18 cellular contexts compared by ENCODE assay signal in the genomic region with DNA sequence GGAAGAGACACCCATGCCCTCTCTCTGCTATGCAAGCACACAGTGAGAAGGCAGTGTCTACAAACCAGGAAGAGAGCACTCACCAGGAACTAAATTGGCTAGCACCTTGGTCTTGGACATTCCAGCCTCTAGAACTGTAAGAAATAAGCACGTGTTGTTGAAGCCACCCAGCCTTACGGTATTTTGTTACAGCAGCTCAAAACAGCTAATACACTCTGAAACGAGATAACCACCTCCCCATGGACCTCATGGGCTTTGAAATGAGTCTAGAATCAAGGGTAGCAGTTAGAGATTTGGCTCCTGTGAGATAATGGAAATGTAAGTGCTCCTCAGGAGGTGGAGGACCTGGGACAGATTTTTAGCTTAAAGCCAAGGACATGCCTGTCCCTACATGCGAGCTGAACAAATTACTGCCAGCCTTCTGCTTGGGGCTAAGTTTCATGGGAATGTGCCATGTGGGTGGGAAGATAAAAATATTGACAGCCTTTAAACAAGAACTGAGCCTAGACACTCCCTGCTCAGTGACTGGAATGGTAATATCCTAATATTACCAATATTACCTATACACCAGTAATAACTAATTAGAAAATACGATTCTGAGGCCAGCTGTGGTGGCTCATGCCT. TPM values are rescaled to one million over a fixed set of nuclear protein-coding genes. Genes with fewer than 3 reads are reported as not detected.
A peak's percentile ranks its signal among the peaks of the same experiment; 100 is the strongest.
DNase-seq lines count a peak whose midpoint lies in the region; ATAC-seq and TF ChIP-seq lines count a peak whose summit lies in the region.
"Had no signal": no experiment of that assay in that cellular context is flagged by ENCODE, and none has a peak within 500 bp of the region (broad histone marks: within the 10 kb centered on the region; RNA-seq: fewer than 3 reads in every experiment).

No MANE protein-coding gene starts in this region.

- WGBS in suprapubic skin = 44% methylated on average over 5 of the region's 5 CpGs
- WGBS in spleen, 5 donors = 74 to 88% (median 85%) methylated on average over 5 of the region's 5 CpGs

- peaks cover 65% of the 10 kb centered on the region for H3K4me1 ChIP-seq in OCI-LY7 (ENCODE audit: insufficient read depth, low read length, poor library complexity, severe bottlenecking)
- peaks cover 30% of the 10 kb centered on the region for H3K4me1 ChIP-seq in suprapubic skin
- H3K4me1 ChIP-seq in spleen = peaks cover 0 to 71% (median 19%) of the 10 kb centered on the region in 6 donors

- H3K27me3 Mint-ChIP-seq in activated naive CD8-positive, alpha-beta T cell treated with anti-CD3 and anti-CD28 coated beads, Interleukin-2, amount 10 ng/mL, durations not matched to agents 7 days and 5 days = no peaks in the 10 kb centered on the region
- H3K27me3 Mint-ChIP-seq in activated naive CD8-positive, alpha-beta T cell treated with anti-CD3 and anti-CD28 coated beads, Interleukin-2, amount 50 U/mL, for 24 hours = no peaks in the 10 kb centered on the region
- H3K27me3 Mint-ChIP-seq in immature natural killer cell (ENCODE audit: low read depth in 3 of 3) = peaks cover 3 to 10% (median 7%) of the 10 kb centered on the region in 3 donors

- no TSS peak for BruUV-seq in OCI-LY7 (replicated peaks; lab: Mats Ljungman, UMichigan)

- no peak overlapping the region for H3K4me2 ChIP-seq in OCI-LY7 (ENCODE audit: low read length)

- no peak for TF ChIP-seq EP300 in suprapubic skin (IDR thresholded peaks at IDR 0.05)

- H2AFZ ChIP-seq in OCI-LY7 (ENCODE audit: low read length) = peak overlapping the region; percentile 10; the same call in 1 of the 2 replicates

- no peak overlapping the region for H3K27ac ChIP-seq in OCI-LY7 (ENCODE audit: low read depth, low read length, poor library complexity, severe bottlenecking)
- peak overlapping the region; percentile 29 for H3K27ac ChIP-seq in suprapubic skin
- H3K27ac ChIP-seq in spleen = no peak overlapping the region
- no peak overlapping the region for H3K27ac ChIP-seq in brain microvascular endothelial cell

- H3K4me3 ChIP-seq in OCI-LY7 (ENCODE audit: low read depth, low read length, poor library complexity, severe bottlenecking) = no peak overlapping the region
- H3K4me3 ChIP-seq in suprapubic skin = no peak overlapping the region
- H3K4me3 ChIP-seq in spleen = no peak overlapping the region
- no peak overlapping the region for H3K4me3 ChIP-seq in brain microvascular endothelial cell (ENCODE audit: low read depth, low read length)

- H3K4me3 Mint-ChIP-seq in activated naive CD8-positive, alpha-beta T cell treated with anti-CD3 and anti-CD28 coated beads, Interleukin-2, amount 10 ng/mL, durations not matched to agents 7 days and 5 days = no peak overlapping the region
- no peak overlapping the region for H3K4me3 Mint-ChIP-seq in activated naive CD8-positive, alpha-beta T cell treated with anti-CD3 and anti-CD28 coated beads, Interleukin-2, amount 50 U/mL, for 24 hours
- H3K4me3 Mint-ChIP-seq in immature natural killer cell = peak overlapping the region in 1 of 5 donors; percentile 11
- H3K4me3 Mint-ChIP-seq: H9 had no signal

- POLR2A ChIA-PET in activated naive CD8-positive, alpha-beta T cell treated with anti-CD3 and anti-CD28 coated beads, Interleukin-2, amount 10 ng/mL, durations not matched to agents 7 days and 5 days (lab: Charles Lee) = no interaction called here
- POLR2A ChIA-PET in OCI-LY7 (lab: Charles Lee) = no interaction called here

- H3K9me2 ChIP-seq in OCI-LY7 (ENCODE audit: insufficient read depth, low read length) = no peaks in the 10 kb centered on the region

- TF ChIP-seq CTCF in OCI-LY7 (conservative IDR thresholded peaks at IDR 0.05; ENCODE audit: low read length) (no peak), suprapubic skin (IDR thresholded peaks at IDR 0.05) (no peak), spleen (IDR thresholded peaks at IDR 0.05 in 8 of 11, conservative IDR thresholded peaks at IDR 0.05 in 3 of 11) (no peak), brain microvascular endothelial cell (IDR thresholded peaks at IDR 0.05; ENCODE audit: low read depth, low read length, missing control alignments) (no peak)

- no peaks in the 10 kb centered on the region for H3K9me3 Mint-ChIP-seq in activated naive CD8-positive, alpha-beta T cell treated with anti-CD3 and anti-CD28 coated beads, Interleukin-2, amount 10 ng/mL, durations not matched to agents 7 days and 5 days
- no peaks in the 10 kb centered on the region for H3K9me3 Mint-ChIP-seq in activated naive CD8-positive, alpha-beta T cell treated with anti-CD3 and anti-CD28 coated beads, Interleukin-2, amount 50 U/mL, for 24 hours
- H3K9me3 Mint-ChIP-seq in immature natural killer cell = peaks cover 0 to 2% (median 0%) of the 10 kb centered on the region in 6 donors
- H3K9me3 Mint-ChIP-seq: H9 had no signal

- intact Hi-C loops in OCI-LY7 (cut with micrococcal nuclease; ENCODE audit: unreplicated experiment) = no loop called here
- intact Hi-C loops in spleen (cut with DNase I; ENCODE audit: low total_unique reads) = no loop called here

- CTCF ChIA-PET in OCI-LY7 (lab: Charles Lee; ENCODE audit: unreplicated experiment) = no interaction called here

- no peaks in the 10 kb centered on the region for H3K36me3 ChIP-seq in OCI-LY7 (ENCODE audit: insufficient read depth, low read length)
- H3K36me3 ChIP-seq in suprapubic skin = no peaks in the 10 kb centered on the region
- no peaks in the 10 kb centered on the region for H3K36me3 ChIP-seq in spleen
- no peaks in the 10 kb centered on the region for H3K36me3 ChIP-seq in brain microvascular endothelial cell (replicated peaks)

- no peaks in the 10 kb centered on the region for H4K20me1 ChIP-seq in OCI-LY7 (ENCODE audit: insufficient read depth, low read length)

- in situ Hi-C loops in brain microvascular endothelial cell (cut with HindIII; ENCODE audit: low pct_ligation_motif_present, low sequenced_read_pairs) = no loop called here

- no peak for TF ChIP-seq POLR2A in suprapubic skin (IDR thresholded peaks at IDR 0.05)
- no peak for TF ChIP-seq POLR2A in spleen (IDR thresholded peaks at IDR 0.05)

- H3K36me3 Mint-ChIP-seq in activated naive CD8-positive, alpha-beta T cell treated with anti-CD3 and anti-CD28 coated beads, Interleukin-2, amount 10 ng/mL, durations not matched to agents 7 days and 5 days = no peaks in the 10 kb centered on the region
- H3K36me3 Mint-ChIP-seq in activated naive CD8-positive, alpha-beta T cell treated with anti-CD3 and anti-CD28 coated beads, Interleukin-2, amount 50 U/mL, for 24 hours (ENCODE audit: low read depth) = no peaks in the 10 kb centered on the region
- no peaks in the 10 kb centered on the region for H3K36me3 Mint-ChIP-seq in immature natural killer cell

- H3K27ac Mint-ChIP-seq in activated naive CD8-positive, alpha-beta T cell treated with anti-CD3 and anti-CD28 coated beads, Interleukin-2, amount 10 ng/mL, durations not matched to agents 7 days and 5 days = peak overlapping the region; percentile 14
- H3K27ac Mint-ChIP-seq in activated naive CD8-positive, alpha-beta T cell treated with anti-CD3 and anti-CD28 coated beads, Interleukin-2, amount 50 U/mL, for 24 hours = no peak overlapping the region
- peak overlapping the region in 5 of 6 donors; percentile 6 to 59 (median 37) for H3K27ac Mint-ChIP-seq in immature natural killer cell
- H3K27ac Mint-ChIP-seq: H9 had no signal

- no peaks in the 10 kb centered on the region for H3K27me3 ChIP-seq in suprapubic skin
- H3K27me3 ChIP-seq in spleen (replicated peaks in 1 of 7) = no peaks in the 10 kb centered on the region
- no peaks in the 10 kb centered on the region for H3K27me3 ChIP-seq in brain microvascular endothelial cell (replicated peaks)

- H3K79me2 ChIP-seq in OCI-LY7 (ENCODE audit: insufficient read depth, low read depth, low read length) = peaks cover 3% of the 10 kb centered on the region; the same call in 1 of the 2 replicates

- no peak for DNase-seq in activated naive CD8-positive, alpha-beta T cell treated with anti-CD3 and anti-CD28 coated beads, Interleukin-2, amount 10 ng/mL, durations not matched to agents 7 days and 5 days
- DNase-seq in activated naive CD8-positive, alpha-beta T cell treated with anti-CD3 and anti-CD28 coated beads, Interleukin-2, amount 50 U/mL, for 24 hours = no peak
- DNase-seq in OCI-LY7 (ENCODE audit: low spot score) (no peak), immature natural killer cell (no peak), suprapubic skin (ENCODE audit: low spot score in 2 of 2) (no peak), spleen (no peak), brain microvascular endothelial cell (no peak), D341Med (ENCODE audit: low spot score) (no peak)
- DNase-seq: EL, H9, Kasumi-1, NCI-H1105 treated with DMSO at 0.1 percent for 48 hours, NCI-H187, NCI-H446, NCI-H69, OCI-M1, RPMI8226, SIG-M5 had no signal

- peaks cover 15% of the 10 kb centered on the region for H3K4me1 Mint-ChIP-seq in activated naive CD8-positive, alpha-beta T cell treated with anti-CD3 and anti-CD28 coated beads, Interleukin-2, amount 10 ng/mL, durations not matched to agents 7 days and 5 days
- H3K4me1 Mint-ChIP-seq in activated naive CD8-positive, alpha-beta T cell treated with anti-CD3 and anti-CD28 coated beads, Interleukin-2, amount 50 U/mL, for 24 hours = peaks cover 33% of the 10 kb centered on the region
- peaks cover 24 to 30% of the 10 kb centered on the region in 2 donors for H3K4me1 Mint-ChIP-seq in immature natural killer cell

- H3K9me3 ChIP-seq in OCI-LY7 (ENCODE audit: low read length) = no peaks in the 10 kb centered on the region
- no peaks in the 10 kb centered on the region for H3K9me3 ChIP-seq in suprapubic skin
- H3K9me3 ChIP-seq in spleen = no peaks in the 10 kb centered on the region

- no peak for ATAC-seq in activated naive CD8-positive, alpha-beta T cell treated with anti-CD3 and anti-CD28 coated beads, Interleukin-2, amount 10 ng/mL, durations not matched to agents 7 days and 5 days (ENCODE audit: low read depth)
- ATAC-seq in activated naive CD8-positive, alpha-beta T cell treated with anti-CD3 and anti-CD28 coated beads, Interleukin-2, amount 50 U/mL, for 24 hours = no peak

RNA-seq across cellular contexts. Expression of a gene that starts 3.9 kb away (rescaled TPM):
- 10 to 100 TPM; 17.0 to 18.2 TPM for total RNA-seq in activated naive CD8-positive, alpha-beta T cell treated with anti-CD3 and anti-CD28 coated beads, Interleukin-2, amount 10 ng/mL, durations not matched to agents 7 days and 5 days
- 12.8 and 15.7 TPM in 2 replicates for total RNA-seq in OCI-LY7 (2014; rRNA removed; shearing (Covaris generic))
- total RNA-seq in OCI-LY7 (2022) (24.4 and 24.9 TPM in 2 replicates), suprapubic skin (10 to 100 TPM; 20.9 to 35.5 (median 24.8) TPM), spleen (10 to 100 TPM; 28.9 to 56.9 (median 39.5) TPM)
- polyA plus RNA-seq in immature natural killer cell (1 to 10 TPM in 2 of 3 donors, under 1 TPM in 1; 0.94 to 9.6 (median 5.7) TPM), spleen (10 to 100 TPM in 2 of 3 donors, 1 to 10 TPM in 1; 8.6 to 15.6 (median 10.8) TPM)

RNA-seq across cellular contexts. Expression of a gene that starts 54.0 kb away (rescaled TPM):
- total RNA-seq in activated naive CD8-positive, alpha-beta T cell treated with anti-CD3 and anti-CD28 coated beads, Interleukin-2, amount 10 ng/mL, durations not matched to agents 7 days and 5 days = 10 to 100 TPM; 51.0 to 58.3 TPM
- 11.4 and 12.4 TPM in 2 replicates for total RNA-seq in OCI-LY7 (2014; rRNA removed; shearing (Covaris generic))
- total RNA-seq in OCI-LY7 (2022) (31.1 and 35.3 TPM in 2 replicates), suprapubic skin (10 to 100 TPM; 16.1 to 39.1 (median 27.4) TPM), spleen (10 to 100 TPM; 19.4 to 52.6 (median 35.0) TPM)
- polyA plus RNA-seq in immature natural killer cell (10 to 100 TPM in 2 of 3 donors, 1 to 10 TPM in 1; 8.1 to 23.6 (median 11.5) TPM), spleen (10 to 100 TPM; 13.1 to 28.6 (median 28.5) TPM)
